Comparison of ENCODE assay signal across 26 cellular contexts in the genomic region with DNA sequence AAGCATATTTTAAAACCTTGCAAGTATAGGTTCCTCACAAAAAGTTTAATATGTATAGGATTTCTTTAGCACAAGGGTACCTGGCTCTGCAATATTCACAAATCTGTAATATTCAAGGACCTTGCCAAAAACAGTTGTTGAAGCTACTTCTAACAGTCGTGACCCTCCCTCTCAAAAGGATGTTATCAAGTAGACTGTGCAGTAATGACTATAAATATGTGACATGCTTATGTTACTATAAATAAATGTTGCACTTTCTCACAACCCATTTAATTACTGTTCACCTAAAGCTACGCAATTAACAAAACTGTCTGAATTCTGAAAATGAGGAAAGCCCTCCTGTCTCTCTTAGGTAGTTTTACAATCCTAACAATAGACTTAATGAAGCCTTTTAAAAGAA.
"Had no signal": no experiment of that assay in that cellular context is flagged by ENCODE, and none has a peak within 500 bp of the region (broad histone marks: within the 10 kb centered on the region; RNA-seq: fewer than 3 reads in every experiment).

No MANE protein-coding gene starts in this region.

- H3K27me3 ChIP-seq: ascending aorta, body of pancreas had no signal

- H3K4me1 ChIP-seq: body of pancreas had no signal

- H3K9me3 Mint-ChIP-seq: activated B cell treated with CpG ODN at 0.5 μM for 24 hours; activated CD4-positive, alpha-beta memory T cell treated with anti-CD3 and anti-CD28 coated beads for 36 hours; activated CD4-positive, alpha-beta T cell treated with anti-CD3 and anti-CD28 coated beads, Interleukin-2, amount 10 ng/mL, durations not matched to agents 7 days and 5 days; activated naive CD4-positive, alpha-beta T cell treated with anti-CD3 and anti-CD28 coated beads for 36 hours; T-helper 2 cell treated with Interferon-gamma antibody and Interleukin-4, amounts not matched to agents 5 μg/mL and 100 μg/mL, for 36 hours had no signal

- H3K4me3 ChIP-seq: ascending aorta, body of pancreas, SK-N-MC had no signal

- H3K27ac ChIP-seq: ascending aorta, body of pancreas, SK-N-MC had no signal

- H3K4me3 Mint-ChIP-seq: activated B cell treated with CpG ODN at 0.5 μM for 24 hours; activated CD4-positive, alpha-beta memory T cell treated with anti-CD3 and anti-CD28 coated beads for 36 hours; activated CD4-positive, alpha-beta T cell treated with anti-CD3 and anti-CD28 coated beads, Interleukin-2, amount 10 ng/mL, durations not matched to agents 7 days and 5 days; activated naive CD4-positive, alpha-beta T cell treated with anti-CD3 and anti-CD28 coated beads for 36 hours; T-helper 2 cell treated with Interferon-gamma antibody and Interleukin-4, amounts not matched to agents 5 μg/mL and 100 μg/mL, for 36 hours had no signal

- H3K9me3 ChIP-seq: ascending aorta, body of pancreas had no signal

- H3K36me3 ChIP-seq: ascending aorta had no signal

- H3K27ac Mint-ChIP-seq: activated B cell treated with CpG ODN at 0.5 μM for 24 hours; activated CD4-positive, alpha-beta memory T cell treated with anti-CD3 and anti-CD28 coated beads for 36 hours; activated CD4-positive, alpha-beta T cell treated with anti-CD3 and anti-CD28 coated beads, Interleukin-2, amount 10 ng/mL, durations not matched to agents 7 days and 5 days; activated naive CD4-positive, alpha-beta T cell treated with anti-CD3 and anti-CD28 coated beads for 36 hours; T-helper 2 cell treated with Interferon-gamma antibody and Interleukin-4, amounts not matched to agents 5 μg/mL and 100 μg/mL, for 36 hours had no signal

- H3K27me3 Mint-ChIP-seq: activated B cell treated with CpG ODN at 0.5 μM for 24 hours; activated CD4-positive, alpha-beta memory T cell treated with anti-CD3 and anti-CD28 coated beads for 36 hours; activated CD4-positive, alpha-beta T cell treated with anti-CD3 and anti-CD28 coated beads, Interleukin-2, amount 10 ng/mL, durations not matched to agents 7 days and 5 days had no signal

- DNase-seq: activated B cell treated with CpG ODN at 0.5 μM for 24 hours; activated CD4-positive, alpha-beta memory T cell treated with anti-CD3 and anti-CD28 coated beads for 36 hours; activated CD4-positive, alpha-beta T cell treated with anti-CD3 and anti-CD28 coated beads, Interleukin-2, amount 10 ng/mL, durations not matched to agents 7 days and 5 days; activated CD8-positive, alpha-beta memory T cell treated with anti-CD3 and anti-CD28 coated beads, Interleukin-2, amount 50 U/mL, for 4 hours; activated effector memory CD4-positive, alpha-beta T cell treated with anti-CD3 and anti-CD28 coated beads, Interleukin-2, amount 50 U/mL, for 16 hours; activated naive CD4-positive, alpha-beta T cell treated with anti-CD3 and anti-CD28 coated beads for 36 hours; amniotic stem cell; body of pancreas; central memory CD4-positive, alpha-beta T cell; Karpas-422; MM.1S; NCI-H1105 treated with DMSO at 0.1 percent for 48 hours; NCI-H1436 treated with DMSO at 0.1 percent for 48 hours; NCI-H187; NCI-H2081; NCI-H510A treated with DMSO at 0.1 percent for 48 hours; NCI-H69; NK-92 treated with Interleukin-12 subunit alpha and Interleukin-12 subunit beta, amount 100 ng/mL, for 24 hours; OCI-M1; RPMI8226; T-helper 1 cell had no signal

- ATAC-seq: body of pancreas, Panc1, Right ventricle myocardium inferior had no signal
